In the genomic region with DNA sequence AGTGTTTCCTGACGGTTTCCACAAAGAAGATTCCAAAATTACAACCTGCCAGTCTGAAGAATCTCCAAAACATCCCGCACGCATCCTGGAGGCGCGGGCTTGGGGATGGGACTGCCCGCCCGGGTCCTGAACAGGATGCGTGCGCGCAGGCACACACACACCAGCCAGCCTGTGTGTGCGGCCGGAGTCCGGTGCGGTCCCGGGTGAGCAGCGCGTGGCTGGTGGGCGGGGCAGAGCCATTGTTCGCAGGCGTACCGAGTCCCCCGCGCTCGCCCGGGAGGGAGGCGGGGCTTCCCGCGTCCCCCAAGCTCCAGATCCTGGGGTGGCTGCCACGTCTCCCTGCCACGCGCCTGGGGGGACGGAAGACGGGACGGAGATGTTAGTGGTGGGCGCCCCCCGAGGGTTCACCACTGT, we compare ENCODE assay signal across 1 cellular context.
TF ChIP-seq lines count a peak whose summit lies in the region.

No MANE protein-coding gene starts in this region.

TF ChIP-seq in HepG2, 621 proteins besides CTCF, POLR2A, EP300 and RAD21 (continued from another document and continues in another):
- TF ChIP-seq ZNF720 (CRISPR knock-in tag; IDR thresholded peaks at IDR 0.05) (no peak), CENPT (CRISPR knock-in tag; IDR thresholded peaks at IDR 0.05; ENCODE audit: low read depth) (no peak), ZMYM2 (CRISPR knock-in tag; IDR thresholded peaks at IDR 0.05) (no peak), NBN (conservative IDR thresholded peaks at IDR 0.05) (no peak), ZNF674 (CRISPR knock-in tag; IDR thresholded peaks at IDR 0.05; ENCODE audit: low read depth) (no peak), TFDP1 (CRISPR knock-in tag; IDR thresholded peaks at IDR 0.05; ENCODE audit: borderline replicate concordance) (peak; percentile 68; the same call in 1 of the 2 replicates), MXD4 (CRISPR knock-in tag; IDR thresholded peaks at IDR 0.05) (peak; percentile 78; the same call in 1 of the 2 replicates), ASH2L (IDR thresholded peaks at IDR 0.05; ENCODE audit: insufficient read length, low read depth, low read length) (no peak), TAF15 (IDR thresholded peaks at IDR 0.05; ENCODE audit: low read depth, low read length, poor library complexity, severe bottlenecking) (no peak), TBX2 (CRISPR knock-in tag; IDR thresholded peaks at IDR 0.05; ENCODE audit: borderline replicate concordance) (peak; percentile 83), ZNF430 (CRISPR knock-in tag; IDR thresholded peaks at IDR 0.05) (no peak; the same call in 1 of the 2 replicates), GATAD2A (CRISPR knock-in tag; IDR thresholded peaks at IDR 0.05) (peak; percentile 71; the same call in 1 of the 2 replicates), ZNF44 (CRISPR knock-in tag; IDR thresholded peaks at IDR 0.05) (no peak), ZNF138 (CRISPR knock-in tag; IDR thresholded peaks at IDR 0.05; ENCODE audit: low read depth) (no peak), ZNF253 (CRISPR knock-in tag; IDR thresholded peaks at IDR 0.05; ENCODE audit: borderline replicate concordance) (no peak), ZNF484 (CRISPR knock-in tag; IDR thresholded peaks at IDR 0.05; ENCODE audit: borderline replicate concordance, low read depth) (no peak), ZNF614 (CRISPR knock-in tag; IDR thresholded peaks at IDR 0.05; ENCODE audit: borderline replicate concordance) (no peak), SP5 (CRISPR knock-in tag; IDR thresholded peaks at IDR 0.05; ENCODE audit: borderline replicate concordance, low read depth) (peak; percentile 97), ZSCAN9 (CRISPR knock-in tag; IDR thresholded peaks at IDR 0.05; ENCODE audit: borderline replicate concordance) (0 out of 2 replicates have a peak, but pooled peaks have one; percentile 63), ZBTB4 (CRISPR knock-in tag; IDR thresholded peaks at IDR 0.05; ENCODE audit: borderline replicate concordance) (peak; percentile 18; the same call in 1 of the 2 replicates), ZKSCAN8 (CRISPR knock-in tag; IDR thresholded peaks at IDR 0.05; ENCODE audit: borderline replicate concordance) (0 out of 2 replicates have a peak, but pooled peaks have one; percentile 61), ETV5 (CRISPR knock-in tag; IDR thresholded peaks at IDR 0.05; ENCODE audit: borderline replicate concordance) (peak; percentile 80), MEIS1 (CRISPR knock-in tag; IDR thresholded peaks at IDR 0.05; ENCODE audit: borderline replicate concordance) (no peak), HOXA9 (CRISPR knock-in tag; IDR thresholded peaks at IDR 0.05; ENCODE audit: borderline replicate concordance) (0 out of 2 replicates have a peak, but pooled peaks have one; percentile 49), PHF5A (CRISPR knock-in tag; IDR thresholded peaks at IDR 0.05; ENCODE audit: low read depth, unreplicated experiment) (peak; percentile 37), ZFYVE20 (CRISPR knock-in tag; IDR thresholded peaks at IDR 0.05; ENCODE audit: borderline replicate concordance, low read depth) (no peak), ZFP37 (CRISPR knock-in tag; IDR thresholded peaks at IDR 0.05; ENCODE audit: borderline replicate concordance) (0 out of 2 replicates have a peak, but pooled peaks have one; percentile 68), ZNF256 (CRISPR knock-in tag; conservative IDR thresholded peaks at IDR 0.05) (no peak), ZBTB1 (CRISPR knock-in tag; IDR thresholded peaks at IDR 0.05; ENCODE audit: borderline replicate concordance) (peak; percentile 93), ISX (CRISPR knock-in tag; conservative IDR thresholded peaks at IDR 0.05) (no peak), JUNB (CRISPR knock-in tag; IDR thresholded peaks at IDR 0.05; ENCODE audit: borderline replicate concordance) (no peak), RNF219 (CRISPR knock-in tag; IDR thresholded peaks at IDR 0.05) (no peak), ZNF557 (CRISPR knock-in tag; IDR thresholded peaks at IDR 0.05) (peak; percentile 78; the same call in 1 of the 2 replicates), ZBTB2 (CRISPR knock-in tag; IDR thresholded peaks at IDR 0.05; ENCODE audit: low read depth) (peak; percentile 75), RARG (CRISPR knock-in tag; IDR thresholded peaks at IDR 0.05; ENCODE audit: low read depth) (no peak), POLR2AphosphoS5 (IDR thresholded peaks at IDR 0.05; ENCODE audit: low read depth, low read length) (peak; percentile 69; the same call in 1 of the 2 replicates), ZNF792 (CRISPR knock-in tag; IDR thresholded peaks at IDR 0.05) (peak; percentile 79; the same call in 1 of the 2 replicates), KDM2A (CRISPR knock-in tag; IDR thresholded peaks at IDR 0.05; ENCODE audit: borderline replicate concordance, low read depth) (peak; percentile 85), ZNF564 (CRISPR knock-in tag; IDR thresholded peaks at IDR 0.05) (no peak)
- TF ChIP-seq, protein P1, sequence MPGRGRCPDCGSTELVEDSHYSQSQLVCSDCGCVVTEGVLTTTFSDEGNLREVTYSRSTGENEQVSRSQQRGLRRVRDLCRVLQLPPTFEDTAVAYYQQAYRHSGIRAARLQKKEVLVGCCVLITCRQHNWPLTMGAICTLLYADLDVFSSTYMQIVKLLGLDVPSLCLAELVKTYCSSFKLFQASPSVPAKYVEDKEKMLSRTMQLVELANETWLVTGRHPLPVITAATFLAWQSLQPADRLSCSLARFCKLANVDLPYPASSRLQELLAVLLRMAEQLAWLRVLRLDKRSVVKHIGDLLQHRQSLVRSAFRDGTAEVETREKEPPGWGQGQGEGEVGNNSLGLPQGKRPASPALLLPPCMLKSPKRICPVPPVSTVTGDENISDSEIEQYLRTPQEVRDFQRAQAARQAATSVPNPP (CRISPR knock-in tag; IDR thresholded peaks at IDR 0.05): no peak
- TF ChIP-seq, protein P2, sequence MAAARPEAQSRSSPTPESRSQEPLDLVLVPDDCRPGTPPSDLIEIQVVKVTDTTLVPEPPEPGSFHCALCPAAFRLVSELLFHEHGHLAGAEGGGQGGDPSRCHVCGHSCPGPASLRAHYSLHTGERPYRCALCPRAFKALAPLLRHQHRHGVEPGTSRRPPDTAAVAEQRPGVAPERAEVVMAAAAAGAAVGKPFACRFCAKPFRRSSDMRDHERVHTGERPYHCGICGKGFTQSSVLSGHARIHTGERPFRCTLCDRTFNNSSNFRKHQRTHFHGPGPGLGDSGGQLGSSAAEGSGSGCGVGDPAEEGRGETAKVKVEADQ (CRISPR knock-in tag; IDR thresholded peaks at IDR 0.05; ENCODE audit: borderline replicate concordance): peak; percentile 56; the same call in 1 of the 2 replicates
- TF ChIP-seq, protein P3, sequence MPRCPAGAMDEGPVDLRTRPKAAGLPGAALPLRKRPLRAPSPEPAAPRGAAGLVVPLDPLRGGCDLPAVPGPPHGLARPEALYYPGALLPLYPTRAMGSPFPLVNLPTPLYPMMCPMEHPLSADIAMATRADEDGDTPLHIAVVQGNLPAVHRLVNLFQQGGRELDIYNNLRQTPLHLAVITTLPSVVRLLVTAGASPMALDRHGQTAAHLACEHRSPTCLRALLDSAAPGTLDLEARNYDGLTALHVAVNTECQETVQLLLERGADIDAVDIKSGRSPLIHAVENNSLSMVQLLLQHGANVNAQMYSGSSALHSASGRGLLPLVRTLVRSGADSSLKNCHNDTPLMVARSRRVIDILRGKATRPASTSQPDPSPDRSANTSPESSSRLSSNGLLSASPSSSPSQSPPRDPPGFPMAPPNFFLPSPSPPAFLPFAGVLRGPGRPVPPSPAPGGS (CRISPR knock-in tag; IDR thresholded peaks at IDR 0.05): no peak; the same call in none of the 2 replicates
- TF ChIP-seq, protein P4, sequence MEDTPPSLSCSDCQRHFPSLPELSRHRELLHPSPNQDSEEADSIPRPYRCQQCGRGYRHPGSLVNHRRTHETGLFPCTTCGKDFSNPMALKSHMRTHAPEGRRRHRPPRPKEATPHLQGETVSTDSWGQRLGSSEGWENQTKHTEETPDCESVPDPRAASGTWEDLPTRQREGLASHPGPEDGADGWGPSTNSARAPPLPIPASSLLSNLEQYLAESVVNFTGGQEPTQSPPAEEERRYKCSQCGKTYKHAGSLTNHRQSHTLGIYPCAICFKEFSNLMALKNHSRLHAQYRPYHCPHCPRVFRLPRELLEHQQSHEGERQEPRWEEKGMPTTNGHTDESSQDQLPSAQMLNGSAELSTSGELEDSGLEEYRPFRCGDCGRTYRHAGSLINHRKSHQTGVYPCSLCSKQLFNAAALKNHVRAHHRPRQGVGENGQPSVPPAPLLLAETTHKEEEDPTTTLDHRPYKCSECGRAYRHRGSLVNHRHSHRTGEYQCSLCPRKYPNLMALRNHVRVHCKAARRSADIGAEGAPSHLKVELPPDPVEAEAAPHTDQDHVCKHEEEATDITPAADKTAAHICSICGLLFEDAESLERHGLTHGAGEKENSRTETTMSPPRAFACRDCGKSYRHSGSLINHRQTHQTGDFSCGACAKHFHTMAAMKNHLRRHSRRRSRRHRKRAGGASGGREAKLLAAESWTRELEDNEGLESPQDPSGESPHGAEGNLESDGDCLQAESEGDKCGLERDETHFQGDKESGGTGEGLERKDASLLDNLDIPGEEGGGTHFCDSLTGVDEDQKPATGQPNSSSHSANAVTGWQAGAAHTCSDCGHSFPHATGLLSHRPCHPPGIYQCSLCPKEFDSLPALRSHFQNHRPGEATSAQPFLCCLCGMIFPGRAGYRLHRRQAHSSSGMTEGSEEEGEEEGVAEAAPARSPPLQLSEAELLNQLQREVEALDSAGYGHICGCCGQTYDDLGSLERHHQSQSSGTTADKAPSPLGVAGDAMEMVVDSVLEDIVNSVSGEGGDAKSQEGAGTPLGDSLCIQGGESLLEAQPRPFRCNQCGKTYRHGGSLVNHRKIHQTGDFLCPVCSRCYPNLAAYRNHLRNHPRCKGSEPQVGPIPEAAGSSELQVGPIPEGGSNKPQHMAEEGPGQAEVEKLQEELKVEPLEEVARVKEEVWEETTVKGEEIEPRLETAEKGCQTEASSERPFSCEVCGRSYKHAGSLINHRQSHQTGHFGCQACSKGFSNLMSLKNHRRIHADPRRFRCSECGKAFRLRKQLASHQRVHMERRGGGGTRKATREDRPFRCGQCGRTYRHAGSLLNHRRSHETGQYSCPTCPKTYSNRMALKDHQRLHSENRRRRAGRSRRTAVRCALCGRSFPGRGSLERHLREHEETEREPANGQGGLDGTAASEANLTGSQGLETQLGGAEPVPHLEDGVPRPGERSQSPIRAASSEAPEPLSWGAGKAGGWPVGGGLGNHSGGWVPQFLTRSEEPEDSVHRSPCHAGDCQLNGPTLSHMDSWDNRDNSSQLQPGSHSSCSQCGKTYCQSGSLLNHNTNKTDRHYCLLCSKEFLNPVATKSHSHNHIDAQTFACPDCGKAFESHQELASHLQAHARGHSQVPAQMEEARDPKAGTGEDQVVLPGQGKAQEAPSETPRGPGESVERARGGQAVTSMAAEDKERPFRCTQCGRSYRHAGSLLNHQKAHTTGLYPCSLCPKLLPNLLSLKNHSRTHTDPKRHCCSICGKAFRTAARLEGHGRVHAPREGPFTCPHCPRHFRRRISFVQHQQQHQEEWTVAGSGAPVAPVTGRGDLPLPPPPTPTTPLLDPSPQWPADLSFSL (CRISPR knock-in tag; IDR thresholded peaks at IDR 0.05): no peak
